ENCODE assay signal across 10 cellular contexts in genomic region chr2:174595904-174596397, GRCh38. TPM values are rescaled to one million over a fixed set of nuclear protein-coding genes. Genes with fewer than 3 reads are reported as not detected.
DNase-seq lines count a peak whose midpoint lies in the region; ATAC-seq and TF ChIP-seq lines count a peak whose summit lies in the region.
"Had no signal": no experiment of that assay in that cellular context is flagged by ENCODE, and none has a peak within 500 bp of the region (broad histone marks: within the 10 kb centered on the region; RNA-seq: fewer than 3 reads in every experiment).

No MANE protein-coding gene starts in this region.

- peaks cover 39% of the 10 kb centered on the region for H3K4me1 Mint-ChIP-seq in activated T-helper 17 cell treated with anti-CD3 and anti-CD28 coated beads, Interleukin-2, amount 50 U/mL, for 72 hours

- H3K27ac ChIP-seq in right atrium auricular region, result peak overlapping the region; percentile 22 to 39
- H3K27ac ChIP-seq in mucosa of rectum (ENCODE audit: low read depth in 2 of 2, low read length in 2 of 2), result peak overlapping the region; percentile 59 to 86
- H3K27ac ChIP-seq in vagina, result peak overlapping the region; percentile 55

- DNase-seq in right atrium auricular region (ENCODE audit: low spot score) (no peak), cardiac septum (ENCODE audit: low spot score) (no peak), vagina (ENCODE audit: extremely low spot score in 2 of 2) (no peak), kidney glomerular epithelial cell (lab: John Stamatoyannopoulos, UW) (no peak), G401 (ENCODE audit: low spot score) (no peak), SHP77 (lab: John Stamatoyannopoulos, UW) (no peak)
- DNase-seq: activated gamma-delta T cell; stimulated activated naive CD4-positive, alpha-beta T cell treated with Interleukin-2 at 50 U/mL for 16 hours had no signal

- peak; percentile 54 for ATAC-seq in activated T-helper 17 cell treated with anti-CD3 and anti-CD28 coated beads, Interleukin-2, amount 50 U/mL, for 72 hours (replicated peaks)

- no peaks in the 10 kb centered on the region for H3K27me3 Mint-ChIP-seq in activated T-helper 17 cell treated with anti-CD3 and anti-CD28 coated beads, Interleukin-2, amount 50 U/mL, for 72 hours

- H3K9me3 ChIP-seq in right atrium auricular region, result no peaks in the 10 kb centered on the region
- H3K9me3 ChIP-seq in mucosa of rectum (ENCODE audit: control insufficient read depth in 2 of 2, low read length in 2 of 2), result no peaks in the 10 kb centered on the region
- no peaks in the 10 kb centered on the region for H3K9me3 ChIP-seq in vagina

- H3K9ac ChIP-seq in mucosa of rectum (ENCODE audit: low read depth in 1 of 2, low read length in 2 of 2), result peak overlapping the region; percentile 29 to 54

- TF ChIP-seq CTCF in right atrium auricular region (IDR thresholded peaks at IDR 0.05) (no peak), vagina (IDR thresholded peaks at IDR 0.05) (no peak)

- H3K36me3 Mint-ChIP-seq in activated T-helper 17 cell treated with anti-CD3 and anti-CD28 coated beads, Interleukin-2, amount 50 U/mL, for 72 hours (ENCODE audit: low read depth), result peaks cover 62% of the 10 kb centered on the region

- H3K27me3 ChIP-seq in right atrium auricular region, result no peaks in the 10 kb centered on the region
- no peaks in the 10 kb centered on the region for H3K27me3 ChIP-seq in mucosa of rectum (ENCODE audit: control insufficient read depth in 2 of 2, insufficient read depth in 2 of 2, low read length in 2 of 2)
- H3K27me3 ChIP-seq in vagina, result no peaks in the 10 kb centered on the region

- no peak for TF ChIP-seq POLR2A in vagina (IDR thresholded peaks at IDR 0.05)

- H3K9me3 Mint-ChIP-seq in activated T-helper 17 cell treated with anti-CD3 and anti-CD28 coated beads, Interleukin-2, amount 50 U/mL, for 72 hours, result no peaks in the 10 kb centered on the region

- H3K4me3 Mint-ChIP-seq in activated T-helper 17 cell treated with anti-CD3 and anti-CD28 coated beads, Interleukin-2, amount 50 U/mL, for 72 hours, result peak overlapping the region; percentile 91

- peaks cover 0 to 26% of the 10 kb centered on the region in 2 donors for H3K4me1 ChIP-seq in right atrium auricular region
- peaks cover 5 to 12% of the 10 kb centered on the region in 2 donors for H3K4me1 ChIP-seq in mucosa of rectum (ENCODE audit: control insufficient read depth in 2 of 2, insufficient read depth in 2 of 2, low read length in 2 of 2)
- peaks cover 36% of the 10 kb centered on the region for H3K4me1 ChIP-seq in vagina

- H3K4me3 ChIP-seq in right atrium auricular region (no peak overlapping the region), mucosa of rectum (ENCODE audit: low read length in 2 of 2) (peak overlapping the region; percentile 54 to 63), vagina (peak overlapping the region; percentile 10 to 17)

- H3K36me3 ChIP-seq in right atrium auricular region, result no peaks in the 10 kb centered on the region
- no peaks in the 10 kb centered on the region for H3K36me3 ChIP-seq in mucosa of rectum (ENCODE audit: control insufficient read depth in 2 of 2, insufficient read depth in 2 of 2, low read length in 2 of 2)
- H3K36me3 ChIP-seq in vagina, result no peaks in the 10 kb centered on the region

- in situ Hi-C loops in G401 (cut with HindIII; ENCODE audit: low sequenced_read_pairs), result no loop called here

- peak overlapping the region; percentile 97 for H3K27ac Mint-ChIP-seq in activated T-helper 17 cell treated with anti-CD3 and anti-CD28 coated beads, Interleukin-2, amount 50 U/mL, for 72 hours

- intact Hi-C loops in cardiac septum (cut with DNase I), result no loop called here
- intact Hi-C loops in vagina (cut with DNase I), result no loop called here

RNA-seq across cellular contexts. Expression of gene WIPF1, which starts 1.7 kb away (rescaled TPM):
- 10 to 100 TPM; 12.3 to 17.5 TPM for total RNA-seq in right atrium auricular region
- 20.9 TPM for total RNA-seq in cardiac septum
- 100 to 1,000 TPM; 180 to 334 TPM for total RNA-seq in activated T-helper 17 cell treated with anti-CD3 and anti-CD28 coated beads, Interleukin-2, amount 50 U/mL, for 72 hours
- total RNA-seq in vagina, result 20.4 TPM
- total RNA-seq in G401 (2014; rRNA removed; shearing (Covaris generic)), result not detected in 2 replicates

Comparison
In these comparisons a context has a peak if more than half of its experiments do, and no peak if none do; other contexts are left out.
1. H3K4me3 ChIP-seq: peak in mucosa of rectum (2 of 2) and vagina (2 of 2); none in right atrium auricular region (0 of 2).
2. RNA of gene WIPF1, which starts 1.7 kb away (total RNA-seq): 180 to 334 TPM in activated T-helper 17 cell treated with anti-CD3 and anti-CD28 coated beads, Interleukin-2, amount 50 U/mL, for 72 hours, 20.9 TPM in cardiac septum (single experiment), 20.4 TPM in vagina (single experiment) and 12.3 to 17.5 TPM in right atrium auricular region; not detected in G401; every median in the first group is over 10 times any median in the second.
3. Peak in every context shown above with its lines, with median percentiles within 50 percentile points of each other: H3K27ac ChIP-seq.